Comparison of ENCODE assay signal across 8 cellular contexts in genomic region chr3:185824467-185825378, GRCh38. TPM values are rescaled to one million over a fixed set of nuclear protein-coding genes. Genes with fewer than 3 reads are reported as not detected.
DNase-seq lines count a peak whose midpoint lies in the region; ATAC-seq and TF ChIP-seq lines count a peak whose summit lies in the region.

TSS of gene IGF2BP2 (minus strand) at chr3:185825042. CDS start at chr3:185824960, 82 bp downstream.

- H3K9me3 ChIP-seq in SJCRH30 (replicated peaks) (no peaks in the 10 kb centered on the region), cardiac muscle cell (ENCODE audit: low read depth) (no peaks in the 10 kb centered on the region)

- H3K4me3 Mint-ChIP-seq in activated naive CD8-positive, alpha-beta T cell treated with anti-CD3 and anti-CD28 coated beads, Interleukin-2, amount 50 U/mL, for 24 hours: peak within 1 kb of the TSS; percentile 76
- H3K4me3 Mint-ChIP-seq in progenitor cell of endocrine pancreas (ENCODE audit: low read depth): peak within 1 kb of the TSS; percentile 93

- H3K27me3 ChIP-seq in ACC112 (ENCODE audit: insufficient read depth, low read length) (no peaks in the 10 kb centered on the region), SJCRH30 (no peaks in the 10 kb centered on the region), cardiac muscle cell (no peaks in the 10 kb centered on the region)

- no peaks in the 10 kb centered on the region for H3K36me3 Mint-ChIP-seq in activated naive CD8-positive, alpha-beta T cell treated with anti-CD3 and anti-CD28 coated beads, Interleukin-2, amount 50 U/mL, for 24 hours (ENCODE audit: low read depth)
- H3K36me3 Mint-ChIP-seq in progenitor cell of endocrine pancreas (ENCODE audit: insufficient read depth): peaks cover 19% of the 10 kb centered on the region

- H3K27me3 Mint-ChIP-seq in activated naive CD8-positive, alpha-beta T cell treated with anti-CD3 and anti-CD28 coated beads, Interleukin-2, amount 50 U/mL, for 24 hours: peaks cover 67% of the 10 kb centered on the region
- no peaks in the 10 kb centered on the region for H3K27me3 Mint-ChIP-seq in progenitor cell of endocrine pancreas

- H3K27ac Mint-ChIP-seq in activated naive CD8-positive, alpha-beta T cell treated with anti-CD3 and anti-CD28 coated beads, Interleukin-2, amount 50 U/mL, for 24 hours: no peak within 1 kb of the TSS
- H3K27ac Mint-ChIP-seq in progenitor cell of endocrine pancreas: peak within 1 kb of the TSS; percentile 99

- ATAC-seq in GM18511 (IDR thresholded peaks at IDR 0.05; ENCODE audit: unreplicated experiment): peak; percentile 78
- ATAC-seq in HG03354 (IDR thresholded peaks at IDR 0.05; ENCODE audit: poor library complexity, severe bottlenecking, unreplicated experiment): peak; percentile 80
- peak; percentile 76 for ATAC-seq in activated naive CD8-positive, alpha-beta T cell treated with anti-CD3 and anti-CD28 coated beads, Interleukin-2, amount 50 U/mL, for 24 hours

- H3K36me3 ChIP-seq in ACC112 (ENCODE audit: insufficient read depth, low read length) (peaks cover 16% of the 10 kb centered on the region), SJCRH30 (no peaks in the 10 kb centered on the region; the same call in 1 of the 2 replicates), cardiac muscle cell (no peaks in the 10 kb centered on the region)

- H3K79me2 ChIP-seq in ACC112 (ENCODE audit: control insufficient read depth, insufficient read depth, low read length, unreplicated experiment): peaks cover 70% of the 10 kb centered on the region

- H3K4me3 ChIP-seq in ACC112 (ENCODE audit: low read depth, low read length) (peak within 1 kb of the TSS; percentile 96), SJCRH30 (peak within 1 kb of the TSS; percentile 94), cardiac muscle cell (peak within 1 kb of the TSS; percentile 94)

- peaks cover 19% of the 10 kb centered on the region for H3K4me1 ChIP-seq in ACC112 (ENCODE audit: control insufficient read depth, insufficient read depth, low read length, unreplicated experiment)
- H3K4me1 ChIP-seq in SJCRH30: peaks cover 22% of the 10 kb centered on the region
- peaks cover 24% of the 10 kb centered on the region for H3K4me1 ChIP-seq in cardiac muscle cell (ENCODE audit: low read depth)

- H3K27ac ChIP-seq in ACC112 (ENCODE audit: low read depth, low read length) (peak within 1 kb of the TSS; percentile 94), SJCRH30 (peak within 1 kb of the TSS; percentile 92), cardiac muscle cell (peak within 1 kb of the TSS; percentile 100)

- H2AFZ ChIP-seq in ACC112 (ENCODE audit: low read length, unreplicated experiment): peak within 1 kb of the TSS; percentile 65

- no peaks in the 10 kb centered on the region for H3K9me3 Mint-ChIP-seq in activated naive CD8-positive, alpha-beta T cell treated with anti-CD3 and anti-CD28 coated beads, Interleukin-2, amount 50 U/mL, for 24 hours
- no peaks in the 10 kb centered on the region for H3K9me3 Mint-ChIP-seq in progenitor cell of endocrine pancreas (ENCODE audit: low read depth)

- peaks cover 10% of the 10 kb centered on the region for H3K4me1 Mint-ChIP-seq in activated naive CD8-positive, alpha-beta T cell treated with anti-CD3 and anti-CD28 coated beads, Interleukin-2, amount 50 U/mL, for 24 hours
- H3K4me1 Mint-ChIP-seq in progenitor cell of endocrine pancreas (ENCODE audit: low read depth): peaks cover 34% of the 10 kb centered on the region

- TF ChIP-seq CTCF in cardiac muscle cell (IDR thresholded peaks at IDR 0.05; ENCODE audit: low read depth, low read length) (no peak), progenitor cell of endocrine pancreas (IDR thresholded peaks at IDR 0.05; ENCODE audit: unreplicated experiment) (peak; percentile 30)

- DNase-seq in SJCRH30 (peak; percentile 76 to 81), cardiac muscle cell (ENCODE audit: low read depth in 1 of 2, low spot score in 1 of 2) (peak; percentile 90 to 93), progenitor cell of endocrine pancreas (ENCODE audit: low spot score, unreplicated experiment) (peak; percentile 78), mesenteric fat pad (ENCODE audit: low spot score) (no peak)
- peak; percentile 55 for DNase-seq in activated naive CD8-positive, alpha-beta T cell treated with anti-CD3 and anti-CD28 coated beads, Interleukin-2, amount 50 U/mL, for 24 hours

RNA-seq across cellular contexts. Expression of gene IGF2BP2, which starts in this region (rescaled TPM):
- total RNA-seq in SJCRH30 (2014; rRNA removed; shearing (Covaris generic)): 45.8 and 50.6 TPM in 2 replicates
- total RNA-seq in cardiac muscle cell (77.1 and 119 TPM in 2 replicates), progenitor cell of endocrine pancreas (187 and 190 TPM in 2 replicates), mesenteric fat pad (9.0 TPM)
- 129 and 164 TPM in 2 replicates for polyA plus RNA-seq in cardiac muscle cell
